In genomic region chr1:112722601-112723510, GRCh38 we compare ENCODE assay signal across 1 cellular context.
TF ChIP-seq lines count a peak whose summit lies in the region.

No MANE protein-coding gene starts in this region.

TF ChIP-seq in HEK293, 187 proteins besides CTCF, POLR2A, EP300 and RAD21 (continued from another document):
- TF ChIP-seq GLI4 (tag by site-specific recombination; IDR thresholded peaks at IDR 0.05) (no peak), ZNF391 (tag by site-specific recombination; IDR thresholded peaks at IDR 0.05; ENCODE audit: borderline replicate concordance, low read depth) (no peak), ZBTB48 (tag by site-specific recombination; IDR thresholded peaks at IDR 0.05) (no peak), EGR2 (tag by site-specific recombination; IDR thresholded peaks at IDR 0.05; ENCODE audit: low read depth) (peak; percentile 83), SCRT2 (tag by site-specific recombination; IDR thresholded peaks at IDR 0.05) (peak; percentile 51), ZNF830 (tag by site-specific recombination; IDR thresholded peaks at IDR 0.05; ENCODE audit: low read depth) (no peak), ZFP69B (tag by site-specific recombination; IDR thresholded peaks at IDR 0.05) (no peak), TRIM28 (IDR thresholded peaks at IDR 0.05; ENCODE audit: borderline replicate concordance, low read length) (no peak)
